Comparison of ENCODE assay signal across 10 cellular contexts in genomic region chr11:99370557-99371200, GRCh38.
DNase-seq lines count a peak whose midpoint lies in the region; ATAC-seq, FAIRE-seq and TF ChIP-seq lines count a peak whose summit lies in the region.
"Had no signal": no experiment of that assay in that cellular context is flagged by ENCODE, and none has a peak within 500 bp of the region (broad histone marks: within the 10 kb centered on the region; RNA-seq: fewer than 3 reads in every experiment).

No MANE protein-coding gene starts in this region.

- H3K27ac ChIP-seq in psoas muscle (peak overlapping the region; percentile 57), spleen (no peak overlapping the region)
- H3K27ac ChIP-seq: SJSA1 had no signal

- H3K4me3 ChIP-seq in NT2/D1 (ENCODE audit: insufficient read length, low read depth) (no peak overlapping the region), psoas muscle (peak overlapping the region; percentile 27), spleen (no peak overlapping the region)
- H3K4me3 ChIP-seq: SJSA1 had no signal

- DNase-seq in H54 (ENCODE audit: insufficient read length, low spot score) (peak; percentile 2), NT2/D1 (ENCODE audit: low read depth, low spot score) (peak; percentile 30), glomerular visceral epithelial cell (ENCODE audit: extremely low spot score) (peak; percentile 27), psoas muscle (peak; percentile 28 to 73), GM19239 (ENCODE audit: insufficient read length, low spot score) (no peak), SIG-M5 treated with dmso at 0.1 percent for 504 hours (lab: John Stamatoyannopoulos, UW; ENCODE audit: unreplicated experiment) (no peak), spleen (no peak)
- DNase-seq: activated naive CD4-positive, alpha-beta T cell had no signal

- WGBS in psoas muscle, 3 donors: 5 to 12% (median 10%) methylated on average over 4 of the region's 4 CpGs
- 27 to 53% (median 40%) methylated on average over 4 of the region's 4 CpGs for WGBS in spleen, 5 donors

- no peaks in the 10 kb centered on the region for H3K27me3 ChIP-seq in NT2/D1 (ENCODE audit: insufficient read depth, insufficient read length)
- no peaks in the 10 kb centered on the region for H3K27me3 ChIP-seq in psoas muscle (ENCODE audit: insufficient read depth in 3 of 3, low read length in 2 of 3)
- H3K27me3 ChIP-seq in spleen (replicated peaks in 1 of 7): no peaks in the 10 kb centered on the region
- H3K27me3 ChIP-seq: SJSA1 had no signal

- TF ChIP-seq POLR2A in H54 (IDR thresholded peaks at IDR 0.05; ENCODE audit: low read depth, low read length) (no peak), spleen (IDR thresholded peaks at IDR 0.05) (no peak)

- TF ChIP-seq CTCF in psoas muscle (IDR thresholded peaks at IDR 0.05) (no peak), spleen (IDR thresholded peaks at IDR 0.05 in 8 of 11, conservative IDR thresholded peaks at IDR 0.05 in 3 of 11) (no peak)

- ATAC-seq in psoas muscle: peak; percentile 85 to 99 (median 94)
- ATAC-seq in HG03432 (IDR thresholded peaks at IDR 0.05; ENCODE audit: unreplicated experiment): no peak

- no peak overlapping the region for H3K9ac ChIP-seq in NT2/D1 (ENCODE audit: insufficient read length, low read depth)

- no peaks in the 10 kb centered on the region for H3K4me1 ChIP-seq in NT2/D1 (ENCODE audit: insufficient read depth, insufficient read length)
- H3K4me1 ChIP-seq in psoas muscle: peaks cover 17% of the 10 kb centered on the region
- H3K4me1 ChIP-seq in spleen: no peaks in the 10 kb centered on the region
- H3K4me1 ChIP-seq: SJSA1 had no signal

- intact Hi-C loops in psoas muscle (cut with DNase I): no loop called here
- intact Hi-C loops in spleen (cut with DNase I; ENCODE audit: low total_unique reads): no loop called here

- peak; percentile 62 for FAIRE-seq in H54 (lab: Jason Lieb, UNC)
- FAIRE-seq in GM19239 (lab: Jason Lieb, UNC): no peak

- H3K36me3 ChIP-seq in NT2/D1 (ENCODE audit: insufficient read depth, insufficient read length, low read length) (no peaks in the 10 kb centered on the region), psoas muscle (ENCODE audit: insufficient read depth in 1 of 2, low read depth in 1 of 2) (no peaks in the 10 kb centered on the region), spleen (no peaks in the 10 kb centered on the region)
- H3K36me3 ChIP-seq: SJSA1 had no signal

- H3K9me3 ChIP-seq in NT2/D1 (ENCODE audit: insufficient read depth, low read length): no peaks in the 10 kb centered on the region
- H3K9me3 ChIP-seq in psoas muscle: no peaks in the 10 kb centered on the region
- peaks cover 0 to 7% (median 0%) of the 10 kb centered on the region in 8 donors for H3K9me3 ChIP-seq in spleen
- H3K9me3 ChIP-seq: SJSA1 had no signal

Comparison
In these comparisons a context has a peak if more than half of its experiments do, and no peak if none do; other contexts are left out.
1. DNase-seq: peak in H54 (single experiment), NT2/D1 (single experiment), glomerular visceral epithelial cell (single experiment) and psoas muscle (2 of 2); none in GM19239 (single experiment), SIG-M5 treated with dmso at 0.1 percent for 504 hours (single experiment) and spleen (single experiment).